Comparison of ENCODE assay signal across 18 cellular contexts in genomic region chr16:83351846-83352245, GRCh38.
"Had no signal": no experiment of that assay in that cellular context is flagged by ENCODE, and none has a peak within 500 bp of the region (broad histone marks: within the 10 kb centered on the region; RNA-seq: fewer than 3 reads in every experiment).

No MANE protein-coding gene starts in this region.

- H3K9me3 ChIP-seq: ascending aorta, colonic mucosa, left lung, sigmoid colon, uterus had no signal

- DNase-seq: activated CD4-positive, alpha-beta T cell treated with anti-CD3 and anti-CD28 coated beads for 36 hours; activated CD8-positive, alpha-beta T cell treated with anti-CD3 and anti-CD28 coated beads, Interleukin-2, amount 10 ng/mL, durations not matched to agents 7 days and 5 days; activated naive CD4-positive, alpha-beta T cell; colonic mucosa; effector CD8-positive, alpha-beta T cell; left lung; nephron progenitor cell; sigmoid colon; stimulated activated CD4-positive, alpha-beta T cell treated with anti-CD3 and anti-CD28 coated beads, Interleukin-15, amount 100 ng/mL, for 24 hours; stimulated activated CD4-positive, alpha-beta T cell treated with anti-CD3 and anti-CD28 coated beads, Interleukin-4, amount 100 ng/mL, for 4 hours; SW 1271; T1000; uterus had no signal

- H3K4me1 ChIP-seq: ascending aorta, colonic mucosa, left lung, sigmoid colon, uterus had no signal

- H3K27ac Mint-ChIP-seq: activated CD4-positive, alpha-beta T cell treated with anti-CD3 and anti-CD28 coated beads for 36 hours; activated CD8-positive, alpha-beta T cell treated with anti-CD3 and anti-CD28 coated beads, Interleukin-2, amount 10 ng/mL, durations not matched to agents 7 days and 5 days; activated T-helper 1 cell treated with anti-CD3 and anti-CD28 coated beads, Interleukin-12 subunit alpha, Interleukin-12 subunit beta, Interleukin-2, Interleukin-4 antibody, amounts not matched to agents 30 ng/mL and 10 ng/mL and 1 ng/mL, durations not matched to agents 14 hours and 24 hours and 36 hours; memory B cell; nephron progenitor cell had no signal

- H3K27me3 ChIP-seq: ascending aorta, colonic mucosa, left lung, sigmoid colon, uterus had no signal

- H3K36me3 ChIP-seq: colonic mucosa, left lung, sigmoid colon, uterus had no signal

- H3K27me3 Mint-ChIP-seq: activated CD4-positive, alpha-beta T cell treated with anti-CD3 and anti-CD28 coated beads for 36 hours had no signal

- ATAC-seq: activated CD4-positive, alpha-beta T cell treated with anti-CD3 and anti-CD28 coated beads for 36 hours; activated CD8-positive, alpha-beta T cell treated with anti-CD3 and anti-CD28 coated beads, Interleukin-2, amount 10 ng/mL, durations not matched to agents 7 days and 5 days; left lung had no signal

- H3K36me3 Mint-ChIP-seq: memory B cell had no signal

- H3K4me3 Mint-ChIP-seq: activated CD4-positive, alpha-beta T cell treated with anti-CD3 and anti-CD28 coated beads for 36 hours; activated CD8-positive, alpha-beta T cell treated with anti-CD3 and anti-CD28 coated beads, Interleukin-2, amount 10 ng/mL, durations not matched to agents 7 days and 5 days; activated T-helper 1 cell treated with anti-CD3 and anti-CD28 coated beads, Interleukin-12 subunit alpha, Interleukin-12 subunit beta, Interleukin-2, Interleukin-4 antibody, amounts not matched to agents 30 ng/mL and 10 ng/mL and 1 ng/mL, durations not matched to agents 14 hours and 24 hours and 36 hours; memory B cell; nephron progenitor cell had no signal

- H3K4me3 ChIP-seq: ascending aorta, colonic mucosa, left lung, sigmoid colon, uterus had no signal

- H3K4me1 Mint-ChIP-seq: activated CD4-positive, alpha-beta T cell treated with anti-CD3 and anti-CD28 coated beads for 36 hours had no signal

- H3K27ac ChIP-seq: ascending aorta, colonic mucosa, epithelial cell of prostate, left lung, sigmoid colon, uterus, VCaP had no signal

- H3K9me3 Mint-ChIP-seq: activated T-helper 1 cell treated with anti-CD3 and anti-CD28 coated beads, Interleukin-12 subunit alpha, Interleukin-12 subunit beta, Interleukin-2, Interleukin-4 antibody, amounts not matched to agents 30 ng/mL and 10 ng/mL and 1 ng/mL, durations not matched to agents 14 hours and 24 hours and 36 hours; memory B cell; nephron progenitor cell had no signal
